Comparison of ENCODE assay signal across 8 cellular contexts in genomic region chr17:81509687-81510523, GRCh38. TPM values are rescaled to one million over a fixed set of nuclear protein-coding genes. Genes with fewer than 3 reads are reported as not detected.
A peak's percentile ranks its signal among the peaks of the same experiment; 100 is the strongest.
DNase-seq lines count a peak whose midpoint lies in the region; ATAC-seq, FAIRE-seq and TF ChIP-seq lines count a peak whose summit lies in the region.

No MANE protein-coding gene starts in this region.

- in situ Hi-C loops in HAP-1 (cut with MboI; ENCODE audit: low sequenced_read_pairs) = no loop called here

- peak; percentile 14 to 68; a peak in 2 of 3 replicates for TF ChIP-seq POLR2A in H1 (IDR thresholded peaks at IDR 0.05; ENCODE audit: control extremely low read depth in 1 of 2, low read depth in 2 of 2, low read length in 2 of 2)

- H3K79me2 ChIP-seq in H1 (ENCODE audit: control insufficient read depth in 1 of 2, insufficient read depth in 2 of 2, low read length in 2 of 2) = peaks cover 24 to 32% of the 10 kb centered on the region in 2 experiments

- peak overlapping the region; percentile 72 for H3K4me3 ChIP-seq in HAP-1
- peak overlapping the region; percentile 75 to 93 (median 90); a peak in 7 of 8 replicates for H3K4me3 ChIP-seq in H1 (ENCODE audit: extremely low read depth in 1 of 4, insufficient read depth in 2 of 4, low read depth in 3 of 4, low read length in 4 of 4)

- no peak overlapping the region for H2BK5ac ChIP-seq in H1 (ENCODE audit: low read depth, low read length)

- no peak overlapping the region for H2AK5ac ChIP-seq in H1 (ENCODE audit: low read depth, low read length)

- FAIRE-seq in H1 (lab: Jason Lieb, UNC) = no peak

- no peak for TF ChIP-seq RAD21 in H1 (IDR thresholded peaks at IDR 0.05 in 1 of 2, conservative IDR thresholded peaks at IDR 0.05 in 1 of 2; ENCODE audit: low read depth in 2 of 2, low read length in 2 of 2)

- H2BK15ac ChIP-seq in H1 (ENCODE audit: low read length) = no peak overlapping the region

- no peak overlapping the region for H3K4ac ChIP-seq in H1 (replicated peaks; ENCODE audit: insufficient read length, low read depth, low read length)

- H2BK120ac ChIP-seq in H1 (replicated peaks; ENCODE audit: low read depth, low read length) = no peak overlapping the region

- H2BK12ac ChIP-seq in H1 (ENCODE audit: low read depth, low read length) = no peak overlapping the region

- H3K4me2 ChIP-seq in H1 (ENCODE audit: insufficient read depth in 1 of 2, low read depth in 2 of 2, low read length in 2 of 2) = peak overlapping the region; percentile 97 to 98

- TF ChIP-seq EP300 in H1 (IDR thresholded peaks at IDR 0.05; ENCODE audit: borderline replicate concordance in 1 of 2, low read depth in 2 of 2, low read length in 2 of 2) = no peak

- no peak overlapping the region for H2BK20ac ChIP-seq in H1 (ENCODE audit: low read length)

- H3K4me3 Mint-ChIP-seq in T-cell (peak overlapping the region; percentile 95 to 98 (median 98)), neural crest cell (peak overlapping the region; percentile 96)

- H3K36me3 Mint-ChIP-seq in T-cell = peaks cover 35% of the 10 kb centered on the region
- H3K36me3 Mint-ChIP-seq in neural crest cell (ENCODE audit: low read depth) = peaks cover 41% of the 10 kb centered on the region

- H3K9me3 Mint-ChIP-seq in T-cell = no peaks in the 10 kb centered on the region
- H3K9me3 Mint-ChIP-seq in neural crest cell = no peaks in the 10 kb centered on the region

- no peak overlapping the region for H2AFZ ChIP-seq in H1 (ENCODE audit: low read length)

- no peak overlapping the region for H4K8ac ChIP-seq in H1 (ENCODE audit: extremely low read depth, insufficient read depth, low read length)

- CTCF ChIA-PET in T-cell (lab: Charles Lee) = no interaction called here
- CTCF ChIA-PET in H1 (lab: Charles Lee; ENCODE audit: partially characterized antibody) = interaction anchor here (0.6 to 2.3 kb wide), 7 partner anchors 9 to 1132 kb away, joined by 3 to 8 read pairs (median 4); no protein-coding TSS in a partner anchor

- TF ChIP-seq CTCF in H1 (IDR thresholded peaks at IDR 0.05; ENCODE audit: control extremely low read depth in 1 of 3, insufficient read depth in 1 of 3, low read depth in 1 of 3, low read length in 3 of 3) = no peak
- no peak for TF ChIP-seq CTCF in neural crest cell (conservative IDR thresholded peaks at IDR 0.05)

- ATAC-seq in T-cell (replicated peaks in 1 of 4) = peak in 1 of 4 experiments; percentile 2
- ATAC-seq in HG03045 (IDR thresholded peaks at IDR 0.05; ENCODE audit: unreplicated experiment) = no peak
- ATAC-seq in GM21717 (IDR thresholded peaks at IDR 0.05; ENCODE audit: unreplicated experiment) = no peak

- peaks cover 23 to 29% of the 10 kb centered on the region in 2 experiments for H4K20me1 ChIP-seq in H1 (replicated peaks in 1 of 2; ENCODE audit: control insufficient read depth in 1 of 2, insufficient read depth in 2 of 2, low read length in 2 of 2)

- H3K27ac Mint-ChIP-seq in T-cell (peak overlapping the region; percentile 93 to 96), neural crest cell (ENCODE audit: unreplicated experiment) (peak overlapping the region; percentile 93)

- no peak overlapping the region for H3K56ac ChIP-seq in H1 (replicated peaks; ENCODE audit: insufficient read length, low read depth, low read length)

- H3K18ac ChIP-seq in H1 (ENCODE audit: extremely low read depth, low read length) = no peak overlapping the region; the same call in 1 of the 2 replicates

- no peaks in the 10 kb centered on the region for H3K27me3 ChIP-seq in HAP-1 (ENCODE audit: low read depth)
- H3K27me3 ChIP-seq in H1 (replicated peaks in 1 of 4; ENCODE audit: control insufficient read depth in 3 of 4, extremely low read depth in 1 of 4, insufficient read depth in 3 of 4, low read length in 3 of 4) = no peaks in the 10 kb centered on the region

- no peaks in the 10 kb centered on the region for H3K9me3 ChIP-seq in HAP-1
- no peaks in the 10 kb centered on the region for H3K9me3 ChIP-seq in H1 (ENCODE audit: insufficient read depth in 2 of 2, low read depth in 1 of 2, low read length in 1 of 2)

- H3K27ac ChIP-seq in H1 (ENCODE audit: low read depth, low read length) = no peak overlapping the region

- no peak overlapping the region for H3K14ac ChIP-seq in H1 (ENCODE audit: insufficient read length)

- H3K36me3 ChIP-seq in HAP-1 (replicated peaks) (peaks cover 41% of the 10 kb centered on the region), H1 (ENCODE audit: control insufficient read depth in 2 of 4, insufficient read depth in 4 of 4, low read length in 3 of 4) (peaks cover 19 to 37% (median 31%) of the 10 kb centered on the region in 4 experiments; a peak in 7 of 8 replicates)

- H3K23me2 ChIP-seq in H1 (ENCODE audit: low read depth, low read length) = peaks cover 22% of the 10 kb centered on the region

- H3K4me1 Mint-ChIP-seq in T-cell (peaks cover 29 to 44% (median 43%) of the 10 kb centered on the region in 3 donors), neural crest cell (peaks cover 40% of the 10 kb centered on the region)

- H4K91ac ChIP-seq in H1 (replicated peaks; ENCODE audit: insufficient read length, low read length) = no peak overlapping the region

- H3K4me1 ChIP-seq in HAP-1 (peaks cover 11% of the 10 kb centered on the region), H1 (replicated peaks in 1 of 4; ENCODE audit: control insufficient read depth in 3 of 4, insufficient read depth in 4 of 4, low read length in 3 of 4) (peaks cover 0 to 6% (median 3%) of the 10 kb centered on the region in 4 experiments; a peak in 2 of 7 replicates)

- no peak overlapping the region for H3K23ac ChIP-seq in H1 (ENCODE audit: insufficient read length)

- peaks cover 14% of the 10 kb centered on the region for H3K79me1 ChIP-seq in H1 (ENCODE audit: low read depth, low read length)

- POLR2A ChIA-PET in T-cell (lab: Charles Lee) = no interaction called here
- POLR2A ChIA-PET in H1 (lab: Charles Lee; ENCODE audit: partially characterized antibody) = interaction anchor here (0.6 to 35.8 kb wide), 20 partner anchors 6 to 365 kb away, joined by 3 to 1004 read pairs (median 6); partner anchors contain the start of genes ACTG1, BAHCC1 and FSCN2

- peak overlapping the region in 3 of 4 experiments; percentile 76 to 96 (median 94); a peak in 4 of 7 replicates for H3K9ac ChIP-seq in H1 (replicated peaks in 1 of 4; ENCODE audit: extremely low read depth in 1 of 4, low read depth in 3 of 4, low read length in 3 of 4)

- no peak overlapping the region for H4K5ac ChIP-seq in H1 (ENCODE audit: insufficient read length, low read depth, low read length)

- WGBS in H1 (ENCODE audit: extremely low coverage in 1 of 2, insufficient coverage in 1 of 2, insufficient read length in 1 of 2, insufficient replicate concordance in 2 of 2, low coverage in 1 of 2, low lambda C conversion rate in 2 of 2, missing lambda C conversion rate in 1 of 2), 2 experiments = 75% methylated on average over 19 of the region's 19 CpGs; no CpG with 5 or more reads in 1 of the 2 experiments

- H3K27me3 Mint-ChIP-seq in T-cell (no peaks in the 10 kb centered on the region), neural crest cell (ENCODE audit: low read depth) (peaks cover 60% of the 10 kb centered on the region)

- DNase-seq in HAP-1 (ENCODE audit: low spot score in 2 of 2) (peak in 1 of 2 experiments; percentile 17), T-cell (peak in 23 of 34 experiments; percentile 20 to 83 (median 49)), H1 (ENCODE audit: low read depth in 1 of 2, low spot score in 2 of 2) (no peak), neural crest cell (ENCODE audit: low read depth, low spot score) (no peak), A172 (ENCODE audit: low spot score) (no peak), iPS-NIHi11 (ENCODE audit: low spot score) (no peak)

TF ChIP-seq in H1, 55 proteins besides CTCF, POLR2A, EP300 and RAD21 (continues in another document):
- no peak for TF ChIP-seq CBX8 (IDR thresholded peaks at IDR 0.05; ENCODE audit: borderline replicate concordance, low read depth, low read length)

RNA-seq across cellular contexts. Expression of gene ACTG1, which starts 2.7 kb away (rescaled TPM):
- total RNA-seq in T-cell (1,000 to 10,000 TPM; 1,183 to 1,383 (median 1,262) TPM), neural crest cell (4,235 and 4,315 TPM in 2 replicates)
- total RNA-seq in H1 (2021; fragmentation: NEBNext Ultra II Directional; extraction: Animal tissue kit (Norgen Biotek cat#: 25700)) = 3,535 and 3,691 TPM in 2 replicates
- polyA plus RNA-seq in H1 (2011; rRNA removed) = 5,010 and 7,420 TPM in 2 replicates
- 3,868 TPM for polyA plus RNA-seq in H1 (2011; cell fraction: cytosol; rRNA removed)
- 4,694 TPM for polyA plus RNA-seq in H1 (2011; cell fraction: nucleus; rRNA removed)
- polyA plus RNA-seq in H1 (2012, experiment 1 of 2) = 3,170 to 3,474 TPM (median 3,377 TPM) in 4 replicates
- polyA plus RNA-seq in H1 (2012, experiment 2 of 2) = 3,649 TPM
- 4,243 TPM for polyA plus RNA-seq in H1 (2013, experiment 1 of 2)
- 4,284 TPM for polyA plus RNA-seq in H1 (2013, experiment 2 of 2)
- polyA minus RNA-seq in H1 (2011; rRNA and poly(A)+ RNA removed) = 1,111 and 1,306 TPM in 2 replicates
- polyA minus RNA-seq in H1 (2011; cell fraction: cytosol; rRNA and poly(A)+ RNA removed) = 1,521 TPM
- 1,666 TPM for polyA minus RNA-seq in H1 (2011; cell fraction: nucleus; rRNA and poly(A)+ RNA removed)
- total RNA-seq in A172 (2014; rRNA removed; shearing (Covaris generic)) = 5,134 and 6,456 TPM in 2 replicates

RNA-seq across cellular contexts. Expression of gene FSCN2, which starts 18.3 kb away (rescaled TPM):
- total RNA-seq in T-cell (1 to 10 TPM in 3 of 5 donors, under 1 TPM in 2; 0.91 to 4.2 (median 1.2) TPM), neural crest cell (0.43 and 0.56 TPM in 2 replicates)
- 0.30 TPM in 1 of 2 replicates, not detected in the other for total RNA-seq in H1 (2021; fragmentation: NEBNext Ultra II Directional; extraction: Animal tissue kit (Norgen Biotek cat#: 25700))
- 0.18 and 0.44 TPM in 2 replicates for polyA plus RNA-seq in H1 (2011; rRNA removed)
- polyA plus RNA-seq in H1 (2011; cell fraction: cytosol; rRNA removed) = 0.14 TPM
- polyA plus RNA-seq in H1 (2011; cell fraction: nucleus; rRNA removed) = 0.88 TPM
- polyA plus RNA-seq in H1 (2012, experiment 1 of 2) = 0.12 to 0.43 TPM (median 0.30 TPM) in 4 replicates
- 0.28 TPM for polyA plus RNA-seq in H1 (2012, experiment 2 of 2)
- not detected for polyA plus RNA-seq in H1 (2013, experiment 1 of 2)
- 0.07 TPM for polyA plus RNA-seq in H1 (2013, experiment 2 of 2)
- 0.09 and 0.10 TPM in 2 replicates for polyA minus RNA-seq in H1 (2011; rRNA and poly(A)+ RNA removed)
- polyA minus RNA-seq in H1 (2011; cell fraction: cytosol; rRNA and poly(A)+ RNA removed) = not detected
- 0.90 TPM for polyA minus RNA-seq in H1 (2011; cell fraction: nucleus; rRNA and poly(A)+ RNA removed)
- total RNA-seq in A172 (2014; rRNA removed; shearing (Covaris generic)) = 0.81 and 1.7 TPM in 2 replicates

RNA-seq across cellular contexts. Expression of gene FAAP100, which starts 42.2 kb away (rescaled TPM):
- total RNA-seq in T-cell = 10 to 100 TPM; 31.7 to 62.1 (median 59.0) TPM
- total RNA-seq in H1 (2021; fragmentation: NEBNext Ultra II Directional; extraction: Animal tissue kit (Norgen Biotek cat#: 25700)) = 37.9 and 41.8 TPM in 2 replicates
- polyA plus RNA-seq in H1 (2011; rRNA removed) = 23.2 and 33.1 TPM in 2 replicates
- polyA plus RNA-seq in H1 (2011; cell fraction: cytosol; rRNA removed) = 28.9 TPM
- 69.4 TPM for polyA plus RNA-seq in H1 (2011; cell fraction: nucleus; rRNA removed)
- polyA plus RNA-seq in H1 (2012, experiment 1 of 2) = 17.1 to 31.4 TPM (median 28.6 TPM) in 4 replicates
- 25.6 TPM for polyA plus RNA-seq in H1 (2012, experiment 2 of 2)
- 16.0 TPM for polyA plus RNA-seq in H1 (2013, experiment 1 of 2)
- 16.3 TPM for polyA plus RNA-seq in H1 (2013, experiment 2 of 2)
- 13.3 and 19.4 TPM in 2 replicates for polyA minus RNA-seq in H1 (2011; rRNA and poly(A)+ RNA removed)
- polyA minus RNA-seq in H1 (2011; cell fraction: cytosol; rRNA and poly(A)+ RNA removed) = 18.1 TPM
- polyA minus RNA-seq in H1 (2011; cell fraction: nucleus; rRNA and poly(A)+ RNA removed) = 33.6 TPM
- 45.0 and 48.3 TPM in 2 replicates for total RNA-seq in neural crest cell
- total RNA-seq in A172 (2014; rRNA removed; shearing (Covaris generic)) = 29.7 and 39.9 TPM in 2 replicates

Comparison
In these comparisons a context has a peak if more than half of its experiments do, and no peak if none do; other contexts are left out.
1. DNase-seq: peak in T-cell (23 of 34); none in H1 (0 of 2), neural crest cell (single experiment), A172 (single experiment) and iPS-NIHi11 (single experiment).